In the genomic region with DNA sequence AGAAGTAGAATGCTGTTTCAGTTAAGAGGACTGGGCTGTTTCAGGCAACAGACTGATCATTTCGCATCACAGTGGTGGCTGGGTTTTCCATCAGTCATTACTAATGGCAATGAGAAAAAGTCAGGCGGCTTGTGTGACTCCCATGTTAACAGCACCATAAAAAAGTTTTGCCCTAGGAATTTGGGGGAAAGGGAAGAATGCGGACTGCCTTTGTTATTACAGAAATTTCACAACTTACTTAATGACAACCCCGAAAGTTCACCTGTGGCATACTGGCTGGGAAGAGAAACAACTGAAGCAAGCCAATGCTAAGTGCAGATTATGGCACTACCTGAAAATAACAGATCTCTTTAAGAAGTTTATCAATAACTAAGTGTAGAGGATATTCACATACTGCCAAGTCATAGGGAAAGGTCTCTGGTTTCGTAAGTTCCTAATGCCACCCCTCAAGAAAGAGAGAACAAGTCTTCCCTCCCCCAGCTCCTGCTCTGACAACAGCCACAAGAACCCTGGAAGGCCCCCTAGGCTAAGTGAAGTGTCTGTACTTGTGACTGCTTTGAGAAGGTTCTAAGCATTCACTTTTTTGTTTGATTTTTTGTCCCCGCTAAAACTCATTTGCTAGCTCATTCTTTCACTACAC, we compare ENCODE assay signal across 12 cellular contexts.
DNase-seq lines count a peak whose midpoint lies in the region; ATAC-seq lines count a peak whose summit lies in the region.
"Had no signal": no experiment of that assay in that cellular context is flagged by ENCODE, and none has a peak within 500 bp of the region (broad histone marks: within the 10 kb centered on the region; RNA-seq: fewer than 3 reads in every experiment).

No MANE protein-coding gene starts in this region.

- no peaks in the 10 kb centered on the region for H3K9me3 Mint-ChIP-seq in stimulated activated naive B cell treated with anti-CD40 and anti-IgM and Interleukin-4, amounts not matched to agents 10 μg/mL and 1 μg/mL and 100 μg/mL, for 72 hours
- H3K9me3 Mint-ChIP-seq: activated T-helper 2 cell treated with anti-CD3 and anti-CD28 coated beads, Interferon-gamma antibody, Interleukin-2, Interleukin-4, amounts not matched to agents 10 μg/mL and 5 μg/mL and 100 μg/mL, durations not matched to agents 14 hours and 24 hours and 36 hours; T-helper 1 cell treated with Interleukin-12 subunit alpha and Interleukin-12 subunit beta and Interleukin-4 antibody, amounts not matched to agents 30 μg/mL and 1 μg/mL, for 36 hours had no signal

- no peaks in the 10 kb centered on the region for H3K4me1 Mint-ChIP-seq in stimulated activated naive B cell treated with anti-CD40 and anti-IgM and Interleukin-4, amounts not matched to agents 10 μg/mL and 1 μg/mL and 100 μg/mL, for 72 hours

- DNase-seq in MV-4-11 (lab: John Stamatoyannopoulos, UW), result peak; percentile 59
- no peak for DNase-seq in stimulated activated naive B cell treated with anti-CD40 and anti-IgM and Interleukin-4, amounts not matched to agents 10 μg/mL and 1 μg/mL and 100 μg/mL, for 72 hours
- no peak for DNase-seq in DMS153 (lab: John Stamatoyannopoulos, UW)
- no peak for DNase-seq in 8988T
- DNase-seq in NCI-H524 (lab: John Stamatoyannopoulos, UW), result no peak
- DNase-seq: KG1; naive thymus-derived CD4-positive, alpha-beta T cell; NCI-H2029 treated with DMSO at 0.1 percent for 48 hours had no signal

- H3K27ac Mint-ChIP-seq in stimulated activated naive B cell treated with anti-CD40 and anti-IgM and Interleukin-4, amounts not matched to agents 10 μg/mL and 1 μg/mL and 100 μg/mL, for 72 hours, result peak overlapping the region; percentile 49
- H3K27ac Mint-ChIP-seq: activated T-helper 2 cell treated with anti-CD3 and anti-CD28 coated beads, Interferon-gamma antibody, Interleukin-2, Interleukin-4, amounts not matched to agents 10 μg/mL and 5 μg/mL and 100 μg/mL, durations not matched to agents 14 hours and 24 hours and 36 hours; naive thymus-derived CD4-positive, alpha-beta T cell; T-helper 1 cell treated with Interleukin-12 subunit alpha and Interleukin-12 subunit beta and Interleukin-4 antibody, amounts not matched to agents 30 μg/mL and 1 μg/mL, for 36 hours had no signal

- peaks cover 43 to 63% of the 10 kb centered on the region in 2 donors for H3K36me3 Mint-ChIP-seq in stimulated activated naive B cell treated with anti-CD40 and anti-IgM and Interleukin-4, amounts not matched to agents 10 μg/mL and 1 μg/mL and 100 μg/mL, for 72 hours

- no peak overlapping the region for H3K4me3 Mint-ChIP-seq in stimulated activated naive B cell treated with anti-CD40 and anti-IgM and Interleukin-4, amounts not matched to agents 10 μg/mL and 1 μg/mL and 100 μg/mL, for 72 hours
- H3K4me3 Mint-ChIP-seq: naive thymus-derived CD4-positive, alpha-beta T cell; T-helper 1 cell treated with Interleukin-12 subunit alpha and Interleukin-12 subunit beta and Interleukin-4 antibody, amounts not matched to agents 30 μg/mL and 1 μg/mL, for 36 hours had no signal

- peak; percentile 59 for ATAC-seq in GM21390 (IDR thresholded peaks at IDR 0.05; ENCODE audit: unreplicated experiment)
- ATAC-seq in HG03039 (IDR thresholded peaks at IDR 0.05; ENCODE audit: unreplicated experiment), result peak; percentile 44
- peak in 1 of 2 donors; percentile 59 for ATAC-seq in stimulated activated naive B cell treated with anti-CD40 and anti-IgM and Interleukin-4, amounts not matched to agents 10 μg/mL and 1 μg/mL and 100 μg/mL, for 72 hours (replicated peaks)
- ATAC-seq: naive thymus-derived CD4-positive, alpha-beta T cell had no signal

- H3K27me3 Mint-ChIP-seq in stimulated activated naive B cell treated with anti-CD40 and anti-IgM and Interleukin-4, amounts not matched to agents 10 μg/mL and 1 μg/mL and 100 μg/mL, for 72 hours, result no peaks in the 10 kb centered on the region
- H3K27me3 Mint-ChIP-seq: naive thymus-derived CD4-positive, alpha-beta T cell had no signal
